23 cellular contexts compared by ENCODE assay signal in genomic region chr6:40738551-40738950, GRCh38.
"Had no signal": no experiment of that assay in that cellular context is flagged by ENCODE, and none has a peak within 500 bp of the region (broad histone marks: within the 10 kb centered on the region; RNA-seq: fewer than 3 reads in every experiment).

No MANE protein-coding gene starts in this region.

- DNase-seq: cortex of kidney; effector memory CD8-positive, alpha-beta T cell; erythroblast; esophagus squamous epithelium; head of caudate nucleus; left ventricle myocardium superior; lower lobe of right lung; natural killer cell; pancreas; stimulated activated CD4-positive, alpha-beta T cell treated with anti-CD3 and anti-CD28 coated beads, Interleukin-12 subunit alpha, Interleukin-12 subunit beta, amount 100 ng/mL, for 4 hours; stimulated activated CD4-positive, alpha-beta T cell treated with anti-CD3 and anti-CD28 coated beads, Interleukin-1b, Interleukin-23, amount 100 ng/mL, for 48 hours; stimulated activated CD4-positive, alpha-beta T cell treated with anti-CD3 and anti-CD28 coated beads, Interleukin-4, amount 100 ng/mL, for 1 hour; stimulated activated naive CD8-positive, alpha-beta T cell treated with anti-CD3 and anti-CD28 coated beads, Interleukin-15, Interleukin-2, amounts not matched to agents 100 U/mL and 50 U/mL, for 24 hours; substantia nigra; testis; tibial artery had no signal

- ATAC-seq: effector memory CD8-positive, alpha-beta T cell; left ventricle myocardium superior; lower lobe of right lung; natural killer cell; pancreas; sciatic nerve; stimulated activated memory B cell treated with anti-CD40 and anti-IgM and Interleukin-4, amounts not matched to agents 10 μg/mL and 1 μg/mL and 100 μg/mL, for 72 hours; stimulated activated naive CD8-positive, alpha-beta T cell treated with anti-CD3 and anti-CD28 coated beads, Interleukin-15, Interleukin-2, amounts not matched to agents 100 U/mL and 50 U/mL, for 24 hours had no signal

- H3K4me2 ChIP-seq: smooth muscle cell had no signal

- H3K4me3 ChIP-seq: esophagus squamous epithelium, lower lobe of right lung, pancreas, smooth muscle cell, testis, tibial artery had no signal

- H3K27me3 ChIP-seq: pancreas, testis had no signal

- H3K9me3 Mint-ChIP-seq: effector memory CD8-positive, alpha-beta T cell; memory B cell; natural killer cell; type B pancreatic cell had no signal

- H3K36me3 Mint-ChIP-seq: memory B cell; natural killer cell; stimulated activated memory B cell treated with anti-CD40 and anti-IgM and Interleukin-4, amounts not matched to agents 10 μg/mL and 1 μg/mL and 100 μg/mL, for 72 hours; type B pancreatic cell had no signal

- H3K4me1 ChIP-seq: esophagus squamous epithelium, lower lobe of right lung, pancreas, testis had no signal

- H3K4me1 Mint-ChIP-seq: natural killer cell had no signal

- H3K9me3 ChIP-seq: esophagus squamous epithelium, lower lobe of right lung, neutrophil, pancreas, testis, tibial artery had no signal

- H3K36me3 ChIP-seq: esophagus squamous epithelium, lower lobe of right lung, neutrophil, pancreas, tibial artery had no signal

- H3K27ac ChIP-seq: esophagus squamous epithelium, lower lobe of right lung, neutrophil, pancreas, testis, tibial artery had no signal

- H3K4me3 Mint-ChIP-seq: effector memory CD8-positive, alpha-beta T cell; memory B cell; natural killer cell; stimulated activated memory B cell treated with anti-CD40 and anti-IgM and Interleukin-4, amounts not matched to agents 10 μg/mL and 1 μg/mL and 100 μg/mL, for 72 hours; type B pancreatic cell had no signal

- H3K27ac Mint-ChIP-seq: effector memory CD8-positive, alpha-beta T cell; memory B cell; natural killer cell; progenitor cell of endocrine pancreas; stimulated activated memory B cell treated with anti-CD40 and anti-IgM and Interleukin-4, amounts not matched to agents 10 μg/mL and 1 μg/mL and 100 μg/mL, for 72 hours; type B pancreatic cell had no signal
